Comparison of ENCODE assay signal across 8 cellular contexts in the genomic region with DNA sequence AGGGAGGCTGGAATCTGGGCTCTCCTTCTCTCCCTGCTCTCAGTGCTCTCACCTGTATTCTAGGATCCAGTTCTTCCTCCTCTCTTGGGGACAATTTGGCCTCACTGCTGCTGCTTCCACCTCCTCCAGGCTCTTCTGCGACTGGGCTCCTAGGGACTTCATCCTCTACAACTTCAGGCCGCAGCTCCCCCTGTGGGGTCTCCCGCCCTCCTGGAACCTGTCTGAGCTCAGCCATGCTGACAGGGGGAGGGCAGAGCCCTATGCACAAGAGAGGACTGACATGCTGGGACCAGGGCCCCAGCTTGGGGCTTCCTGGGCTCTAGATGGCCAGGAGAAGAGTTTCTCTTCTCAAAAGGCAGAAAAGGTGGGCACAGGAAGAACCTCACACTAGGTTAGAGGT. TPM values are rescaled to one million over a fixed set of nuclear protein-coding genes. Genes with fewer than 3 reads are reported as not detected.
DNase-seq lines count a peak whose midpoint lies in the region; ATAC-seq, FAIRE-seq and TF ChIP-seq lines count a peak whose summit lies in the region.

No MANE protein-coding gene starts in this region.

- RAD21 ChIA-PET in GM12878 (lab: Charles Lee; ENCODE audit: unreplicated experiment), result interaction anchor here (2.8 to 4.4 kb wide), 2 partner anchors 13 to 19 kb away, joined by 31 to 46 read pairs; a partner anchor contains a TSS

- peaks cover 2 to 15% of the 10 kb centered on the region in 2 experiments; a peak in 3 of 4 replicates for H3K36me3 ChIP-seq in GM12878 (ENCODE audit: control insufficient read depth in 2 of 2, insufficient read depth in 2 of 2, low read length in 1 of 2)
- peaks cover 0 to 8% (median 0%) of the 10 kb centered on the region in 4 donors for H3K36me3 ChIP-seq in transverse colon

- H3K27ac ChIP-seq in GM12878 (ENCODE audit: control insufficient read depth, insufficient read depth), result peak overlapping the region; percentile 98
- peak overlapping the region in 3 of 4 donors; percentile 94 to 99 (median 96) for H3K27ac ChIP-seq in transverse colon

- peak overlapping the region; percentile 79 for H3K4me3 ChIP-seq in GM12878
- peak overlapping the region in 3 of 4 donors; percentile 67 to 81 (median 76) for H3K4me3 ChIP-seq in transverse colon

- ATAC-seq in GM12878 (no peak), memory B cell (ENCODE audit: low read depth) (no peak), GM21423 (IDR thresholded peaks at IDR 0.05; ENCODE audit: unreplicated experiment) (no peak)

- H3K36me3 Mint-ChIP-seq in activated naive CD4-positive, alpha-beta T cell treated with anti-CD3 and anti-CD28 coated beads, Interleukin-2, amount 50 U/mL, for 24 hours, result peaks cover 9% of the 10 kb centered on the region
- peaks cover 27% of the 10 kb centered on the region for H3K36me3 Mint-ChIP-seq in memory B cell

- intact Hi-C loops in GM12878 (cut with micrococcal nuclease; ENCODE audit: unreplicated experiment), result loop anchor here (5.0 kb wide), 1 partner anchor 582 kb away; no protein-coding TSS in a partner anchor
- intact Hi-C loops in transverse colon (cut with DNase I; ENCODE audit: low total_unique reads), result no loop called here

- no peaks in the 10 kb centered on the region for H3K27me3 Mint-ChIP-seq in activated naive CD4-positive, alpha-beta T cell treated with anti-CD3 and anti-CD28 coated beads, Interleukin-2, amount 50 U/mL, for 24 hours
- H3K27me3 Mint-ChIP-seq in memory B cell, result no peaks in the 10 kb centered on the region

- peak overlapping the region; percentile 48 for H3K27ac Mint-ChIP-seq in activated naive CD4-positive, alpha-beta T cell treated with anti-CD3 and anti-CD28 coated beads, Interleukin-2, amount 50 U/mL, for 24 hours
- peak overlapping the region; percentile 94 for H3K27ac Mint-ChIP-seq in memory B cell

- peaks cover 65% of the 10 kb centered on the region for H3K4me1 Mint-ChIP-seq in activated naive CD4-positive, alpha-beta T cell treated with anti-CD3 and anti-CD28 coated beads, Interleukin-2, amount 50 U/mL, for 24 hours
- H3K4me1 Mint-ChIP-seq in memory B cell, result peaks cover 49% of the 10 kb centered on the region

- H3K9me3 Mint-ChIP-seq in activated naive CD4-positive, alpha-beta T cell treated with anti-CD3 and anti-CD28 coated beads, Interleukin-2, amount 50 U/mL, for 24 hours, result no peaks in the 10 kb centered on the region
- no peaks in the 10 kb centered on the region for H3K9me3 Mint-ChIP-seq in memory B cell

- TF ChIP-seq POLR2A in GM12878 (IDR thresholded peaks at IDR 0.05; ENCODE audit: low read depth, low read length) (no peak), transverse colon (IDR thresholded peaks at IDR 0.05) (no peak)

- no peak overlapping the region for H2AFZ ChIP-seq in GM12878 (ENCODE audit: control insufficient read depth, low read depth, low read length)

- H3K27me3 ChIP-seq in GM12878 (replicated peaks in 1 of 2; ENCODE audit: control insufficient read depth in 2 of 2, insufficient read depth in 2 of 2, low read length in 1 of 2) (no peaks in the 10 kb centered on the region), transverse colon (no peaks in the 10 kb centered on the region)

- H3K4me1 ChIP-seq in GM12878 (ENCODE audit: control insufficient read depth, insufficient read depth, low read length) (peaks cover 13% of the 10 kb centered on the region), transverse colon (peaks cover 38 to 52% (median 43%) of the 10 kb centered on the region in 4 donors)

- H3K4me2 ChIP-seq in GM12878 (ENCODE audit: control insufficient read depth, insufficient read depth), result peak overlapping the region; percentile 97

- CTCF ChIA-PET in GM12878 (lab: Yijun Ruan, JAX), result interaction anchor here (0.8 to 5.2 kb wide), 3 partner anchors 13 to 49 kb away, joined by 5 to 79 read pairs (median 12); a partner anchor contains a TSS

- no TSS peak for BruUV-seq in GM12878 (replicated peaks; lab: Mats Ljungman, UMichigan)

- DNase-seq in activated naive CD4-positive, alpha-beta T cell treated with anti-CD3 and anti-CD28 coated beads, Interleukin-2, amount 50 U/mL, for 16 hours, result no peak
- DNase-seq in GM12878 (ENCODE audit: low read depth, low spot score) (no peak), memory B cell (ENCODE audit: low spot score in 2 of 2) (no peak), transverse colon (no peak), H4 (ENCODE audit: low spot score) (no peak), NOMO-1 (lab: John Stamatoyannopoulos, UW; ENCODE audit: unreplicated experiment in 2 of 2) (no peak)

- TF ChIP-seq CTCF in GM12878 (IDR thresholded peaks at IDR 0.05 in 2 of 3, conservative IDR thresholded peaks at IDR 0.05 in 1 of 3; ENCODE audit: control insufficient read depth in 2 of 3, extremely low read depth in 1 of 3, insufficient read depth in 1 of 3, low read depth in 3 of 3, low read length in 3 of 3) (no peak), transverse colon (IDR thresholded peaks at IDR 0.05) (no peak)

- POLR2A ChIA-PET in GM12878 (lab: Charles Lee), result interaction anchor here (1.3 to 5.2 kb wide), 3 partner anchors 13 to 37 kb away, joined by 3 to 83 read pairs (median 27); a partner anchor contains a TSS

- H3K79me2 ChIP-seq in GM12878 (ENCODE audit: control insufficient read depth, insufficient read depth, low read length), result peaks cover 35% of the 10 kb centered on the region

- in situ Hi-C loops in GM12878 (cut with MboI), result no loop called here
- in situ Hi-C loops in transverse colon (cut with MboI; ENCODE audit: low pct_ligation_motif_present in 1 of 4, low pct_unique_long_range_greater_than_20kb in 1 of 4, low sequenced_read_pairs in 3 of 4), result no loop called here

- TF ChIP-seq EP300 in GM12878 (IDR thresholded peaks at IDR 0.05; ENCODE audit: borderline replicate concordance in 1 of 2, control insufficient read depth in 1 of 2, low read depth in 2 of 2, low read length in 2 of 2) (no peak), transverse colon (IDR thresholded peaks at IDR 0.05; ENCODE audit: low read depth) (no peak)

- SMC1A ChIA-PET in GM12878 (lab: Charles Lee; ENCODE audit: uncharacterized antibody, unreplicated experiment), result interaction anchor here (2.9 to 4.8 kb wide), 2 partner anchors 13 to 18 kb away, joined by 12 to 48 read pairs; a partner anchor contains a TSS

- no peak for FAIRE-seq in GM12878 (lab: Jason Lieb, UNC)

- H4K20me1 ChIP-seq in GM12878 (ENCODE audit: control insufficient read depth, insufficient read depth), result no peaks in the 10 kb centered on the region

- H3K9ac ChIP-seq in GM12878 (ENCODE audit: control insufficient read depth, insufficient read depth, low read length), result peak overlapping the region; percentile 81

- H3K9me3 ChIP-seq in GM12878 (replicated peaks; ENCODE audit: control insufficient read depth, insufficient read depth, low read length), result no peaks in the 10 kb centered on the region
- no peaks in the 10 kb centered on the region for H3K9me3 ChIP-seq in transverse colon

- H3K4me3 Mint-ChIP-seq in activated naive CD4-positive, alpha-beta T cell treated with anti-CD3 and anti-CD28 coated beads, Interleukin-2, amount 50 U/mL, for 24 hours, result peak overlapping the region; percentile 94
- peak overlapping the region; percentile 99 for H3K4me3 Mint-ChIP-seq in memory B cell

- no peak for TF ChIP-seq RAD21 in GM12878 (IDR thresholded peaks at IDR 0.05; ENCODE audit: insufficient read depth, low read depth, low read length)

- WGBS in GM12878 (ENCODE audit: insufficient coverage, insufficient replicate concordance, low lambda C conversion rate, missing lambda C conversion rate), result 67% methylated on average over 3 of the region's 3 CpGs
- WGBS in transverse colon (ENCODE audit: low coverage in 1 of 2), 2 donors, result 83 to 96% methylated on average over 1 to 3 of the region's 3 CpGs

RNA-seq across cellular contexts. Expression of a gene that starts 1.0 kb away (rescaled TPM):
- 40.1 and 48.2 TPM in 2 replicates for total RNA-seq in GM12878 (2013; cell fraction: nucleolus; rRNA removed)
- total RNA-seq in GM12878 (2014; rRNA removed) (14.3 and 16.7 TPM in 2 replicates), GM12878 (2014; rRNA removed; fragmentation: Illumina TruSeq; extraction: Trizol) (9.6 and 10.4 TPM in 2 replicates), GM12878 (2021) (16.8 and 19.1 TPM in 2 replicates), transverse colon (10 to 100 TPM; 28.1 to 36.2 (median 31.4) TPM)
- 4.1 TPM for polyA plus RNA-seq in GM12878 (2011; ENCODE audit: low read depth)
- polyA plus RNA-seq in GM12878 (2011; rRNA removed) (15.4 and 22.8 TPM in 2 replicates), GM12878 (2014; fragmentation: Illumina TruSeq; extraction: Trizol) (6.5 and 11.4 TPM in 2 replicates), GM12878 (2014; fragmentation: Nextera tagmentation; extraction: Ambion mirVana) (1 to 10 TPM; 1.1 to 1.6 TPM), GM12878 (2014; rRNA removed) (16.1 and 17.4 TPM in 2 replicates), GM12878 (2016; fragmentation: Nextera tagmentation; extraction: Ambion mirVana) (1 to 10 TPM; 2.1 TPM)
- polyA plus RNA-seq in GM12878 (2011; cell fraction: cytosol; rRNA removed), result 27.9 and 32.8 TPM in 2 replicates
- 68.4 and 69.3 TPM in 2 replicates for polyA plus RNA-seq in GM12878 (2011; cell fraction: nucleus; rRNA removed)
- 6.9 and 9.9 TPM in 2 replicates for polyA plus RNA-seq in GM12878 (2012)
- 21.9 and 25.0 TPM in 2 replicates for polyA minus RNA-seq in GM12878 (2011; rRNA and poly(A)+ RNA removed)
- polyA minus RNA-seq in GM12878 (2011; cell fraction: cytosol; rRNA and poly(A)+ RNA removed), result 5.5 and 7.5 TPM in 2 replicates
- polyA minus RNA-seq in GM12878 (2011; cell fraction: nucleus; rRNA and poly(A)+ RNA removed), result 22.6 and 39.8 TPM in 2 replicates
- 9.1 and 10.0 TPM in 2 replicates for total RNA-seq in H4 (2014; rRNA removed; shearing (Covaris generic))

RNA-seq across cellular contexts. Expression of a gene that starts 13.3 kb away (rescaled TPM):
- 39.8 and 45.8 TPM in 2 replicates for total RNA-seq in GM12878 (2013; cell fraction: nucleolus; rRNA removed)
- 37.9 and 43.5 TPM in 2 replicates for total RNA-seq in GM12878 (2014; rRNA removed)
- total RNA-seq in GM12878 (2014; rRNA removed; fragmentation: Illumina TruSeq; extraction: Trizol), result 13.9 and 14.1 TPM in 2 replicates
- 48.6 and 51.3 TPM in 2 replicates for total RNA-seq in GM12878 (2021)
- 14.2 TPM for polyA plus RNA-seq in GM12878 (2011; ENCODE audit: low read depth)
- polyA plus RNA-seq in GM12878 (2011; rRNA removed), result 33.7 and 48.7 TPM in 2 replicates
- 66.9 and 77.2 TPM in 2 replicates for polyA plus RNA-seq in GM12878 (2011; cell fraction: cytosol; rRNA removed)
- polyA plus RNA-seq in GM12878 (2011; cell fraction: nucleus; rRNA removed), result 66.8 and 67.5 TPM in 2 replicates
- polyA plus RNA-seq in GM12878 (2012), result 20.5 and 27.5 TPM in 2 replicates
- polyA plus RNA-seq in GM12878 (2014; fragmentation: Illumina TruSeq; extraction: Trizol), result 13.6 and 17.2 TPM in 2 replicates
- 1 to 10 TPM; 2.9 to 5.2 TPM for polyA plus RNA-seq in GM12878 (2014; fragmentation: Nextera tagmentation; extraction: Ambion mirVana)
- 39.4 and 45.6 TPM in 2 replicates for polyA plus RNA-seq in GM12878 (2014; rRNA removed)
- polyA plus RNA-seq in GM12878 (2016; fragmentation: Nextera tagmentation; extraction: Ambion mirVana), result 10 to 100 TPM; 40.2 to 41.7 TPM
- polyA minus RNA-seq in GM12878 (2011; rRNA and poly(A)+ RNA removed), result 54.7 and 63.1 TPM in 2 replicates
- polyA minus RNA-seq in GM12878 (2011; cell fraction: cytosol; rRNA and poly(A)+ RNA removed), result 24.5 and 27.1 TPM in 2 replicates
- polyA minus RNA-seq in GM12878 (2011; cell fraction: nucleus; rRNA and poly(A)+ RNA removed), result 27.1 and 47.3 TPM in 2 replicates
- total RNA-seq in transverse colon, result 10 to 100 TPM; 34.8 to 53.1 (median 44.7) TPM
- 14.4 and 14.7 TPM in 2 replicates for total RNA-seq in H4 (2014; rRNA removed; shearing (Covaris generic))

RNA-seq across cellular contexts. Expression of a gene that starts 34.2 kb away (rescaled TPM):
- 143 and 171 TPM in 2 replicates for total RNA-seq in GM12878 (2013; cell fraction: nucleolus; rRNA removed)
- total RNA-seq in GM12878 (2014; rRNA removed) (31.7 and 33.0 TPM in 2 replicates), GM12878 (2014; rRNA removed; fragmentation: Illumina TruSeq; extraction: Trizol) (19.5 and 20.6 TPM in 2 replicates), GM12878 (2021) (41.3 and 45.3 TPM in 2 replicates), transverse colon (100 to 1,000 TPM in 1 of 4 donors, 10 to 100 TPM in 3; 41.8 to 100 (median 64.6) TPM)
- polyA plus RNA-seq in GM12878 (2011; ENCODE audit: low read depth), result 16.5 TPM
- polyA plus RNA-seq in GM12878 (2011; rRNA removed) (39.8 and 56.1 TPM in 2 replicates), GM12878 (2014; fragmentation: Illumina TruSeq; extraction: Trizol) (20.1 and 28.9 TPM in 2 replicates), GM12878 (2014; fragmentation: Nextera tagmentation; extraction: Ambion mirVana) (10 to 100 TPM in 1 of 2 experiments, 1 to 10 TPM in 1; 5.3 to 18.5 TPM), GM12878 (2014; rRNA removed) (76.6 and 85.1 TPM in 2 replicates), GM12878 (2016; fragmentation: Nextera tagmentation; extraction: Ambion mirVana) (10 to 100 TPM; 40.8 to 41.6 TPM)
- 67.6 and 94.1 TPM in 2 replicates for polyA plus RNA-seq in GM12878 (2011; cell fraction: cytosol; rRNA removed)
- 705 and 770 TPM in 2 replicates for polyA plus RNA-seq in GM12878 (2011; cell fraction: nucleus; rRNA removed)
- polyA plus RNA-seq in GM12878 (2012), result 30.1 and 49.9 TPM in 2 replicates
- 14.0 and 24.7 TPM in 2 replicates for polyA minus RNA-seq in GM12878 (2011; rRNA and poly(A)+ RNA removed)
- 11.0 and 11.6 TPM in 2 replicates for polyA minus RNA-seq in GM12878 (2011; cell fraction: cytosol; rRNA and poly(A)+ RNA removed)
- polyA minus RNA-seq in GM12878 (2011; cell fraction: nucleus; rRNA and poly(A)+ RNA removed), result 50.4 and 75.1 TPM in 2 replicates
- 5.2 and 5.3 TPM in 2 replicates for total RNA-seq in H4 (2014; rRNA removed; shearing (Covaris generic))
